ENCODE assay signal across 8 cellular contexts in the genomic region with DNA sequence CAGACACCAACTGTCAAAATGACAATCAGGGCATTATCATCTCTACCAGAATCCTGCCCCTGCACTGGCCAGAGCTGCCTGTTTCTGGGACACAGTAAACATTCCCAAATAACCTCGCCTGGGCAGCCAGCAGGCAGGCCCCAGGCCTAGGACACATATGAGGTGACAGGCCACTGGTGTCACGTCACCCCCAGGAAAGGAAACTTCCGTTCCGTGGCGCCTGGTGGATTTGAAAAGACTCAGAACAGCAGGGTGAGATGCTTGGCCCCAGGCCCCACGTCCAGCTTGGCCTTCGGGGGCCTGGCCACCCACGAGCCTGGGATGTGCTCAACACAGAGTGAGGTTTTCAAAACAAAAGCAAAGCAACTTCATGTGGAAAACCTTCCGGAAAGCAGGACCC. TPM values are rescaled to one million over a fixed set of nuclear protein-coding genes. Genes with fewer than 3 reads are reported as not detected.
DNase-seq lines count a peak whose midpoint lies in the region; ATAC-seq and TF ChIP-seq lines count a peak whose summit lies in the region.

No MANE protein-coding gene starts in this region.

- H3K27me3 ChIP-seq in neural cell (ENCODE audit: insufficient read depth, low read depth, low read length), result no peaks in the 10 kb centered on the region

- peaks cover 28% of the 10 kb centered on the region; the same call in 1 of the 2 replicates for H3K36me3 ChIP-seq in KOPT-K1 (ENCODE audit: insufficient read depth, low read length)
- no peaks in the 10 kb centered on the region for H3K36me3 ChIP-seq in neural cell (ENCODE audit: insufficient read depth, low read length)

- peak overlapping the region; percentile 76 for H3K4me2 ChIP-seq in neural cell (ENCODE audit: low read length)

- peak overlapping the region; percentile 73 for H3K27ac ChIP-seq in C4-2B
- H3K27ac ChIP-seq in KOPT-K1 (ENCODE audit: low read depth, low read length, poor library complexity, severe bottlenecking), result peak overlapping the region; percentile 98
- H3K27ac ChIP-seq in neural cell (ENCODE audit: low read length), result peak overlapping the region; percentile 66

- H3F3A ChIP-seq in neural cell (ENCODE audit: insufficient read depth, low read length, poor library complexity, severe bottlenecking), result no peaks in the 10 kb centered on the region

- no peaks in the 10 kb centered on the region for H3K9me2 ChIP-seq in neural cell (ENCODE audit: insufficient read depth, low read length)

- H4K20me1 ChIP-seq in neural cell (ENCODE audit: insufficient read depth), result no peaks in the 10 kb centered on the region

- no peak for TF ChIP-seq EP300 in neural cell (conservative IDR thresholded peaks at IDR 0.05; ENCODE audit: poor library complexity, severe bottlenecking)

- DNase-seq in effector CD4-positive, alpha-beta T cell, result peak; percentile 26
- DNase-seq in NCI-H2029 treated with DMSO at 0.1 percent for 48 hours (lab: John Stamatoyannopoulos, UW), result no peak

- no peak overlapping the region for H2AFZ ChIP-seq in neural cell (ENCODE audit: low read depth, low read length)

- peak overlapping the region; percentile 78 for H3K4me3 ChIP-seq in neural cell (ENCODE audit: low read length)

- TF ChIP-seq CTCF in C4-2B (conservative IDR thresholded peaks at IDR 0.05), result no peak
- no peak for TF ChIP-seq CTCF in neural cell (IDR thresholded peaks at IDR 0.05; ENCODE audit: poor library complexity, severe bottlenecking)

- peaks cover 67% of the 10 kb centered on the region for H3K79me2 ChIP-seq in neural cell (replicated peaks; ENCODE audit: insufficient read depth, low read length)

- ATAC-seq in GM21526 (IDR thresholded peaks at IDR 0.05; ENCODE audit: low FRiP score, unreplicated experiment), result no peak
- ATAC-seq in GM19395 (IDR thresholded peaks at IDR 0.05; ENCODE audit: unreplicated experiment), result no peak
- no peak for ATAC-seq in GM21576 (IDR thresholded peaks at IDR 0.05; ENCODE audit: unreplicated experiment)

- H3K9ac ChIP-seq in neural cell (ENCODE audit: low read length), result peak overlapping the region; percentile 93

- no peak for TF ChIP-seq RAD21 in neural cell (conservative IDR thresholded peaks at IDR 0.05)

- H3K9me3 ChIP-seq in KOPT-K1 (ENCODE audit: insufficient read depth, low read length, poor library complexity, severe bottlenecking) (no peaks in the 10 kb centered on the region), neural cell (ENCODE audit: low read length) (no peaks in the 10 kb centered on the region)

TF ChIP-seq in neural cell, 6 proteins besides CTCF, POLR2A, EP300 and RAD21:
- no peak for TF ChIP-seq TAF1 (IDR thresholded peaks at IDR 0.05; ENCODE audit: low read depth)
- TF ChIP-seq SMC3 (conservative IDR thresholded peaks at IDR 0.05; ENCODE audit: poor library complexity), result no peak
- TF ChIP-seq MXI1 (conservative IDR thresholded peaks at IDR 0.05; ENCODE audit: poor library complexity, severe bottlenecking), result no peak
- no peak for TF ChIP-seq POLR2AphosphoS5 (IDR thresholded peaks at IDR 0.05)
- no peak for TF ChIP-seq EZH2 (IDR thresholded peaks at IDR 0.05; ENCODE audit: borderline replicate concordance, insufficient read depth, low read length, poor library complexity, severe bottlenecking)
- no peak for TF ChIP-seq REST (IDR thresholded peaks at IDR 0.05; ENCODE audit: borderline replicate concordance)
TF ChIP-seq in neural cell: peak in this region for 0.

RNA-seq across cellular contexts. Expression of gene SEMA4D, which starts 1.3 kb away (rescaled TPM):
- 34.0 and 40.9 TPM in 2 replicates for polyA plus RNA-seq in neural cell
- polyA minus RNA-seq in neural cell, result 47.5 and 67.0 TPM in 2 replicates
